In genomic region chr5:6829150-6829784, GRCh38 we compare ENCODE assay signal across 8 cellular contexts.
DNase-seq lines count a peak whose midpoint lies in the region; ATAC-seq lines count a peak whose summit lies in the region.

No MANE protein-coding gene starts in this region.

- in situ Hi-C loops in G401 (cut with HindIII; ENCODE audit: low sequenced_read_pairs) = no loop called here

- H3K27ac ChIP-seq in caudate nucleus (ENCODE audit: low read depth, low read length) = no peak overlapping the region

- DNase-seq in Ammon's horn (ENCODE audit: low spot score) (peak; percentile 25), G401 (ENCODE audit: low spot score) (no peak), Kasumi-1 (lab: John Stamatoyannopoulos, UW) (no peak), caudate nucleus (lab: John Stamatoyannopoulos, UW) (no peak), DMS153 treated with DMSO at 0.1 percent for 48 hours (lab: John Stamatoyannopoulos, UW; ENCODE audit: unreplicated experiment) (no peak)
- peak; percentile 50 for DNase-seq in activated naive CD4-positive, alpha-beta T cell treated with anti-CD3 and anti-CD28 coated beads, Interleukin-2, amount 50 U/mL, for 16 hours

- ATAC-seq in GM19328 (IDR thresholded peaks at IDR 0.05; ENCODE audit: unreplicated experiment) (peak; percentile 48), HG03159 (IDR thresholded peaks at IDR 0.05; ENCODE audit: unreplicated experiment) (peak; percentile 81)

Comparison
In these comparisons a context has a peak if more than half of its experiments do, and no peak if none do; other contexts are left out.
1. DNase-seq: peak in Ammon's horn (single experiment) and activated naive CD4-positive, alpha-beta T cell treated with anti-CD3 and anti-CD28 coated beads, Interleukin-2, amount 50 U/mL, for 16 hours (single experiment); none in G401 (single experiment), Kasumi-1 (0 of 2), caudate nucleus (0 of 61) and DMS153 treated with DMSO at 0.1 percent for 48 hours (single experiment).